ENCODE assay signal across 8 cellular contexts in the genomic region with DNA sequence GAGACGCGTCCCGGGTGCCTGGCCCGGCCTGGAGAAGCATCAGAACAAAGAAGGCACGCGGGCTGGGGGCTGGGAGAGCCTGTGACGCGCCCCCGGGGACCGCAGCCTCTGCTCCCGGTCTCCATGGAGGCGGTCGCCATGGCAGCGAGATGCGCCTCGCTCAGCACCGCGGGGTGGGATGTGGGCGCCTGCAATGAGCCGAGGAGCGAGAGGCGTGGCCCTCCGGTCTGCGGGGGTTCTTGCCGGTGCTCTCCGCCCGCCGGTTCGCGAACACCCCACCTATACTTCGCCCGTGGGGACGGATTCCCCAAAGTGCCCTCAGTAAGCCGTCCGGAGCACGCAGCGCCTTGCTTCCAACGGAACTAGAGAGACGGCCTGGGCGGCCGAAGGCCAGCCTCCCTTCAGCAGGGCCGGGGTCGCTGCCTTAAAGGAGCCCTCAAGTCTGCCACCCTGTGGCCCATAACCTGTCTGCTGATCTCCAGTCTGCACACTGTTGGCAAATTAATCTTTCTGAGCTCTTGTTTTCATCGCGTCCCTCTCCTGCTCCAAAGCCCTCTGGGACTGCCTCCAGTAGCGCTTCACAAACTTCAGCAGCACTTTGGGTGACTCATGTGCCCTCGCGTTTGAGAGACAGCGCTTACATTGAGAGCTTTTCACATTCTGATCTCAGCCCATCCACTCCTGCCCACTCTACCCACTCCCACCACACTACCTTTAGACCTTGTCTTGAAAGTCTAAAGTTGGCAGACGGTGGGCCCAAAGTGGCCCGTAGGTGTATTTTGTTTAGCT. TPM values are rescaled to one million over a fixed set of nuclear protein-coding genes. Genes with fewer than 3 reads are reported as not detected.
A peak's percentile ranks its signal among the peaks of the same experiment; 100 is the strongest.
DNase-seq lines count a peak whose midpoint lies in the region; ATAC-seq and TF ChIP-seq lines count a peak whose summit lies in the region.

No MANE protein-coding gene starts in this region.

- peak; percentile 35 for ATAC-seq in HG03571 (IDR thresholded peaks at IDR 0.05; ENCODE audit: unreplicated experiment)
- peak; percentile 47 for ATAC-seq in activated CD8-positive, alpha-beta memory T cell treated with anti-CD3 and anti-CD28 coated beads, Interleukin-2, amount 10 ng/mL, durations not matched to agents 7 days and 5 days

- H3K4me3 ChIP-seq in BJ (ENCODE audit: low read depth, low read length) (peak overlapping the region; percentile 73), endodermal cell (ENCODE audit: low read length) (peak overlapping the region; percentile 88)

- POLR2A ChIA-PET in BJ (lab: Charles Lee): interaction anchor here (0.6 to 1.0 kb wide), 3 partner anchors 13 to 81 kb away, joined by 3 read pairs; a partner anchor contains a TSS

- H3K9me3 ChIP-seq in endodermal cell (ENCODE audit: control insufficient read depth, low read length): no peaks in the 10 kb centered on the region

- 1 to 2% methylated on average over 23 to 51 of the region's 51 CpGs for WGBS in endodermal cell (ENCODE audit: insufficient coverage in 1 of 2, insufficient read length in 1 of 2), 2 experiments

- H3K27ac ChIP-seq in endodermal cell (ENCODE audit: low read depth, low read length): peak overlapping the region; percentile 100

- H3K4me3 Mint-ChIP-seq in activated CD8-positive, alpha-beta memory T cell treated with anti-CD3 and anti-CD28 coated beads, Interleukin-2, amount 10 ng/mL, durations not matched to agents 7 days and 5 days: peak overlapping the region; percentile 84
- peak overlapping the region; percentile 71 for H3K4me3 Mint-ChIP-seq in endodermal cell

- peak overlapping the region; percentile 80 for H3K9ac ChIP-seq in endodermal cell (ENCODE audit: extremely low read depth, low read length, poor library complexity, severe bottlenecking)

- CTCF ChIA-PET in BJ (lab: Yijun Ruan, JAX): interaction anchor here (0.7 to 4.7 kb wide), 14 partner anchors 8 to 205 kb away, joined by 3 to 51 read pairs (median 8); a partner anchor contains a TSS
- CTCF ChIA-PET in activated CD8-positive, alpha-beta memory T cell treated with anti-CD3 and anti-CD28 coated beads, Interleukin-2, amount 10 ng/mL, durations not matched to agents 7 days and 5 days (lab: Charles Lee): interaction anchor here (0.5 to 8.0 kb wide), 27 partner anchors 7 to 324 kb away, joined by 3 to 80 read pairs (median 4); a partner anchor contains a TSS

- H3K9me3 Mint-ChIP-seq in activated CD8-positive, alpha-beta memory T cell treated with anti-CD3 and anti-CD28 coated beads, Interleukin-2, amount 10 ng/mL, durations not matched to agents 7 days and 5 days (ENCODE audit: low read depth): no peaks in the 10 kb centered on the region
- H3K9me3 Mint-ChIP-seq in endodermal cell: no peaks in the 10 kb centered on the region

- peaks cover 23% of the 10 kb centered on the region for H3K4me1 Mint-ChIP-seq in activated CD8-positive, alpha-beta memory T cell treated with anti-CD3 and anti-CD28 coated beads, Interleukin-2, amount 10 ng/mL, durations not matched to agents 7 days and 5 days
- peaks cover 3% of the 10 kb centered on the region for H3K4me1 Mint-ChIP-seq in endodermal cell

- DNase-seq in BJ (ENCODE audit: low read depth) (no peak), GM19240 (ENCODE audit: insufficient read length, low spot score) (peak; percentile 54), NOMO-1 (lab: John Stamatoyannopoulos, UW; ENCODE audit: unreplicated experiment in 2 of 2) (peak; percentile 66 to 74), endodermal cell (peak; percentile 93), midbrain (lab: John Stamatoyannopoulos, UW) (peak; percentile 73)
- peak; percentile 88 for DNase-seq in activated CD8-positive, alpha-beta memory T cell treated with anti-CD3 and anti-CD28 coated beads, Interleukin-2, amount 10 ng/mL, durations not matched to agents 7 days and 5 days
- peak; percentile 63 to 78 for DNase-seq in stimulated activated CD8-positive, alpha-beta memory T cell treated with anti-CD3 and anti-CD28 coated beads, Interleukin-15, amount 100 ng/mL, for 48 hours (ENCODE audit: low read depth in 2 of 2)

- peak overlapping the region; percentile 88 for H3K27ac Mint-ChIP-seq in activated CD8-positive, alpha-beta memory T cell treated with anti-CD3 and anti-CD28 coated beads, Interleukin-2, amount 10 ng/mL, durations not matched to agents 7 days and 5 days
- H3K27ac Mint-ChIP-seq in endodermal cell: peak overlapping the region; percentile 89

- H3K27me3 Mint-ChIP-seq in activated CD8-positive, alpha-beta memory T cell treated with anti-CD3 and anti-CD28 coated beads, Interleukin-2, amount 10 ng/mL, durations not matched to agents 7 days and 5 days: peaks cover 9% of the 10 kb centered on the region
- H3K27me3 Mint-ChIP-seq in endodermal cell (ENCODE audit: insufficient read depth): peaks cover 27% of the 10 kb centered on the region

- H3K36me3 ChIP-seq in BJ (ENCODE audit: control insufficient read depth, insufficient read depth, low read length): no peaks in the 10 kb centered on the region
- H3K36me3 ChIP-seq in endodermal cell (ENCODE audit: control insufficient read depth, insufficient read depth, low read length): no peaks in the 10 kb centered on the region

- H3K4me1 ChIP-seq in endodermal cell (ENCODE audit: control insufficient read depth, insufficient read depth, low read length): no peaks in the 10 kb centered on the region

- no peaks in the 10 kb centered on the region for H3K27me3 ChIP-seq in BJ (ENCODE audit: control insufficient read depth, insufficient read depth, low read length)
- H3K27me3 ChIP-seq in endodermal cell (ENCODE audit: control insufficient read depth, insufficient read depth, low read length, poor library complexity, severe bottlenecking): no peaks in the 10 kb centered on the region

- TF ChIP-seq CTCF in BJ (IDR thresholded peaks at IDR 0.05; ENCODE audit: insufficient read depth, low read depth, low read length) (peak; percentile 59), endodermal cell (conservative IDR thresholded peaks at IDR 0.05) (peak; percentile 80)

- H3K36me3 Mint-ChIP-seq in activated CD8-positive, alpha-beta memory T cell treated with anti-CD3 and anti-CD28 coated beads, Interleukin-2, amount 10 ng/mL, durations not matched to agents 7 days and 5 days: no peaks in the 10 kb centered on the region
- no peaks in the 10 kb centered on the region for H3K36me3 Mint-ChIP-seq in endodermal cell (ENCODE audit: low read depth)

RNA-seq across cellular contexts. Expression of a gene that starts 1.0 kb away (rescaled TPM):
- polyA plus RNA-seq in BJ (2011; rRNA removed): 21.3 and 34.3 TPM in 2 replicates
- polyA minus RNA-seq in BJ (2011; rRNA and poly(A)+ RNA removed): 17.3 and 22.7 TPM in 2 replicates
- total RNA-seq in activated CD8-positive, alpha-beta memory T cell treated with anti-CD3 and anti-CD28 coated beads, Interleukin-2, amount 10 ng/mL, durations not matched to agents 7 days and 5 days: 10 to 100 TPM; 32.5 to 37.0 TPM
- 10 to 100 TPM; 38.8 to 43.3 TPM for total RNA-seq in endodermal cell
- polyA plus RNA-seq in endodermal cell (2013, experiment 1 of 2): 55.3 TPM
- polyA plus RNA-seq in endodermal cell (2013, experiment 2 of 2): 45.3 TPM

RNA-seq across cellular contexts. Expression of a gene that starts 12.7 kb away (rescaled TPM):
- polyA plus RNA-seq in BJ (2011; rRNA removed): 0.07 and 0.17 TPM in 2 replicates
- not detected in 2 replicates for polyA minus RNA-seq in BJ (2011; rRNA and poly(A)+ RNA removed)
- total RNA-seq in activated CD8-positive, alpha-beta memory T cell treated with anti-CD3 and anti-CD28 coated beads, Interleukin-2, amount 10 ng/mL, durations not matched to agents 7 days and 5 days: under 1 TPM in 1 of 2 experiments, not detected in 1; 0.18 TPM
- under 1 TPM; 0.35 to 0.44 TPM for total RNA-seq in endodermal cell
- 0.57 TPM for polyA plus RNA-seq in endodermal cell (2013, experiment 1 of 2)
- 0.66 TPM for polyA plus RNA-seq in endodermal cell (2013, experiment 2 of 2)

RNA-seq across cellular contexts. Expression of a gene that starts 18.0 kb away (rescaled TPM):
- 31.0 and 47.5 TPM in 2 replicates for polyA plus RNA-seq in BJ (2011; rRNA removed)
- 33.9 and 42.5 TPM in 2 replicates for polyA minus RNA-seq in BJ (2011; rRNA and poly(A)+ RNA removed)
- 10 to 100 TPM; 76.5 to 76.8 TPM for total RNA-seq in activated CD8-positive, alpha-beta memory T cell treated with anti-CD3 and anti-CD28 coated beads, Interleukin-2, amount 10 ng/mL, durations not matched to agents 7 days and 5 days
- 10 to 100 TPM; 43.0 to 50.7 TPM for total RNA-seq in endodermal cell
- 43.7 TPM for polyA plus RNA-seq in endodermal cell (2013, experiment 1 of 2)
- polyA plus RNA-seq in endodermal cell (2013, experiment 2 of 2): 43.5 TPM

RNA-seq across cellular contexts. Expression of a gene that starts 27.6 kb away (rescaled TPM):
- polyA plus RNA-seq in BJ (2011; rRNA removed): 41.8 and 68.1 TPM in 2 replicates
- polyA minus RNA-seq in BJ (2011; rRNA and poly(A)+ RNA removed): 28.0 and 36.5 TPM in 2 replicates
- total RNA-seq in activated CD8-positive, alpha-beta memory T cell treated with anti-CD3 and anti-CD28 coated beads, Interleukin-2, amount 10 ng/mL, durations not matched to agents 7 days and 5 days: 100 to 1,000 TPM; 194 to 312 TPM
- 10 to 100 TPM; 25.7 to 33.6 TPM for total RNA-seq in endodermal cell
- polyA plus RNA-seq in endodermal cell (2013, experiment 1 of 2): 52.9 TPM
- polyA plus RNA-seq in endodermal cell (2013, experiment 2 of 2): 52.3 TPM

RNA-seq across cellular contexts. Expression of a gene that starts 36.1 kb away (rescaled TPM):
- polyA plus RNA-seq in BJ (2011; rRNA removed): 0.02 TPM in 1 of 2 replicates, not detected in the other
- polyA minus RNA-seq in BJ (2011; rRNA and poly(A)+ RNA removed): not detected in 2 replicates
- total RNA-seq in activated CD8-positive, alpha-beta memory T cell treated with anti-CD3 and anti-CD28 coated beads, Interleukin-2, amount 10 ng/mL, durations not matched to agents 7 days and 5 days: not detected
- total RNA-seq in endodermal cell: 1 to 10 TPM; 1.1 to 1.4 TPM
- 1.5 TPM for polyA plus RNA-seq in endodermal cell (2013, experiment 1 of 2)
- 1.1 TPM for polyA plus RNA-seq in endodermal cell (2013, experiment 2 of 2)
